ENCODE assay signal across 32 cellular contexts in the genomic region with DNA sequence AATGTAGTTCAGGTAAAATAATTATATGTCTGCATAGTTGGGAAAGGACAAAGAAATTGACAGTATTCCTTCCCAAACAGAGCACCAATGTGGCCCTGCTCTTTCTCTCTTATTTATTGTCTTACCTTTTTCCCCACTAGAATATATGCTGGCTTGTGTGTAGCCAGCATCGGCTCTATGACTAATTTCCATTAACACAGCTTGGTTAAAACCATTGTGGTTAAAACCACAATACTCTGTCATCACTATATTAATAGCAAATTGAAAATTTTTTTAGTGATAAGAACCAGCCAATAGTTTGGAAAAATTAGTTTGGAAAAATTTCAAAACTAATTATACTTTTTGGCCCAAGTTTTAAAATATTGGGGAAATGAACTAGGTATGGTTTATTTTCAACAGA.
DNase-seq lines count a peak whose midpoint lies in the region; ATAC-seq and TF ChIP-seq lines count a peak whose summit lies in the region.
"Had no signal": no experiment of that assay in that cellular context is flagged by ENCODE, and none has a peak within 500 bp of the region (broad histone marks: within the 10 kb centered on the region; RNA-seq: fewer than 3 reads in every experiment).

No MANE protein-coding gene starts in this region.

- H3K4me1 ChIP-seq in heart right ventricle: peaks cover 0 to 9% (median 0%) of the 10 kb centered on the region in 9 donors
- H3K4me1 ChIP-seq: esophagus squamous epithelium, prostate gland, thyroid gland had no signal

- no peak for TF ChIP-seq CTCF in heart right ventricle (IDR thresholded peaks at IDR 0.05)

- DNase-seq in activated naive CD8-positive, alpha-beta T cell treated with anti-CD3 and anti-CD28 coated beads, Interleukin-2, amount 50 U/mL, for 24 hours: no peak
- DNase-seq in activated naive CD8-positive, alpha-beta T cell treated with anti-CD3 and anti-CD28 coated beads for 36 hours: no peak
- peak; percentile 18 for DNase-seq in RPMI7951 (ENCODE audit: low read depth)
- DNase-seq in kidney tubule cell (ENCODE audit: low spot score): peak; percentile 39
- DNase-seq in heart right ventricle: no peak
- no peak for DNase-seq in HCEC 1CT
- DNase-seq: activated CD4-positive, alpha-beta T cell treated with anti-CD3 and anti-CD28 coated beads, Interleukin-2, amount 50 U/mL, for 1 hour; activated CD8-positive, alpha-beta memory T cell treated with anti-CD3 and anti-CD28 coated beads, Interleukin-2, amount 10 ng/mL, durations not matched to agents 7 days and 5 days; activated T-cell treated with anti-CD3 and anti-CD28 coated beads, Interleukin-2, amount 50 U/mL, for 48 hours; CD4-positive, alpha-beta memory T cell; cerebellar nuclear complex; esophagus squamous epithelium; foreskin melanocyte; Kasumi-1; MV-4-11; NCI-H146; NCI-H446 treated with DMSO at 0.1 percent for 48 hours; NCI-H774; RPMI8226; stimulated activated CD8-positive, alpha-beta memory T cell treated with anti-CD3 and anti-CD28 coated beads, Interleukin-4, amount 100 ng/mL, for 48 hours; thyroid gland; uterus had no signal

- H3K4me3 ChIP-seq in heart right ventricle: no peak overlapping the region
- H3K4me3 ChIP-seq: esophagus squamous epithelium, prostate gland, SK-N-MC, thyroid gland, uterus had no signal

- peak; percentile 54 for ATAC-seq in activated naive CD8-positive, alpha-beta T cell treated with anti-CD3 and anti-CD28 coated beads, Interleukin-2, amount 50 U/mL, for 24 hours
- peak; percentile 58 for ATAC-seq in HG03103 (IDR thresholded peaks at IDR 0.05; ENCODE audit: low read depth, unreplicated experiment)
- ATAC-seq in heart right ventricle: no peak
- ATAC-seq in HG03108 (IDR thresholded peaks at IDR 0.05; ENCODE audit: unreplicated experiment): no peak
- ATAC-seq: activated CD8-positive, alpha-beta memory T cell treated with anti-CD3 and anti-CD28 coated beads, Interleukin-2, amount 10 ng/mL, durations not matched to agents 7 days and 5 days; HepG2; sciatic nerve; WTC11 had no signal

- peaks cover 9% of the 10 kb centered on the region for H3K4me1 Mint-ChIP-seq in activated naive CD8-positive, alpha-beta T cell treated with anti-CD3 and anti-CD28 coated beads, Interleukin-2, amount 50 U/mL, for 24 hours
- H3K4me1 Mint-ChIP-seq in activated naive CD8-positive, alpha-beta T cell treated with anti-CD3 and anti-CD28 coated beads for 36 hours: peaks cover 2% of the 10 kb centered on the region
- H3K4me1 Mint-ChIP-seq: B cell had no signal

- peaks cover 16% of the 10 kb centered on the region for H3K36me3 Mint-ChIP-seq in activated naive CD8-positive, alpha-beta T cell treated with anti-CD3 and anti-CD28 coated beads, Interleukin-2, amount 50 U/mL, for 24 hours (ENCODE audit: low read depth)
- peaks cover 6% of the 10 kb centered on the region for H3K36me3 Mint-ChIP-seq in activated naive CD8-positive, alpha-beta T cell treated with anti-CD3 and anti-CD28 coated beads for 36 hours

- H3K27me3 ChIP-seq in heart right ventricle: no peaks in the 10 kb centered on the region
- H3K27me3 ChIP-seq: esophagus squamous epithelium, neutrophil, thyroid gland, uterus had no signal

- peaks cover 0 to 65% (median 0%) of the 10 kb centered on the region in 9 donors for H3K36me3 ChIP-seq in heart right ventricle
- H3K36me3 ChIP-seq: prostate gland, thyroid gland, uterus had no signal

- no peak overlapping the region for H3K27ac ChIP-seq in heart right ventricle
- H3K27ac ChIP-seq: esophagus squamous epithelium, neutrophil, prostate gland, SK-N-MC, thyroid gland, uterus had no signal

- WGBS in heart right ventricle, 2 donors: 76 to 88% methylated on average over 1 of the region's 1 CpG

- no peaks in the 10 kb centered on the region for H3K9me3 Mint-ChIP-seq in activated naive CD8-positive, alpha-beta T cell treated with anti-CD3 and anti-CD28 coated beads, Interleukin-2, amount 50 U/mL, for 24 hours
- H3K9me3 Mint-ChIP-seq in activated naive CD8-positive, alpha-beta T cell treated with anti-CD3 and anti-CD28 coated beads for 36 hours: no peaks in the 10 kb centered on the region
- H3K9me3 Mint-ChIP-seq: CD4-positive, alpha-beta memory T cell; mesothelial cell of epicardium; WTC11 had no signal

- H3K4me3 Mint-ChIP-seq in activated naive CD8-positive, alpha-beta T cell treated with anti-CD3 and anti-CD28 coated beads, Interleukin-2, amount 50 U/mL, for 24 hours: no peak overlapping the region
- H3K4me3 Mint-ChIP-seq in activated naive CD8-positive, alpha-beta T cell treated with anti-CD3 and anti-CD28 coated beads for 36 hours: no peak overlapping the region
- H3K4me3 Mint-ChIP-seq: activated CD8-positive, alpha-beta memory T cell treated with anti-CD3 and anti-CD28 coated beads, Interleukin-2, amount 10 ng/mL, durations not matched to agents 7 days and 5 days; B cell; mesothelial cell of epicardium; WTC11 had no signal

- no peaks in the 10 kb centered on the region for H3K27me3 Mint-ChIP-seq in activated naive CD8-positive, alpha-beta T cell treated with anti-CD3 and anti-CD28 coated beads, Interleukin-2, amount 50 U/mL, for 24 hours
- no peaks in the 10 kb centered on the region for H3K27me3 Mint-ChIP-seq in activated naive CD8-positive, alpha-beta T cell treated with anti-CD3 and anti-CD28 coated beads for 36 hours
- H3K27me3 Mint-ChIP-seq: activated CD8-positive, alpha-beta memory T cell treated with anti-CD3 and anti-CD28 coated beads, Interleukin-2, amount 10 ng/mL, durations not matched to agents 7 days and 5 days; B cell; CD4-positive, alpha-beta memory T cell had no signal

- H3K9me3 ChIP-seq in heart right ventricle: no peaks in the 10 kb centered on the region
- H3K9me3 ChIP-seq: esophagus squamous epithelium, neutrophil, prostate gland, thyroid gland, uterus had no signal

- no peak overlapping the region for H3K27ac Mint-ChIP-seq in activated naive CD8-positive, alpha-beta T cell treated with anti-CD3 and anti-CD28 coated beads, Interleukin-2, amount 50 U/mL, for 24 hours
- H3K27ac Mint-ChIP-seq in activated naive CD8-positive, alpha-beta T cell treated with anti-CD3 and anti-CD28 coated beads for 36 hours: no peak overlapping the region
- H3K27ac Mint-ChIP-seq: activated CD8-positive, alpha-beta memory T cell treated with anti-CD3 and anti-CD28 coated beads, Interleukin-2, amount 10 ng/mL, durations not matched to agents 7 days and 5 days; B cell; mesothelial cell of epicardium; WTC11 had no signal

- intact Hi-C loops in heart right ventricle (cut with DNase I): no loop called here

Comparison
In these comparisons a context has a peak if more than half of its experiments do, and no peak if none do; other contexts are left out.
1. ATAC-seq: peak in activated naive CD8-positive, alpha-beta T cell treated with anti-CD3 and anti-CD28 coated beads, Interleukin-2, amount 50 U/mL, for 24 hours (single experiment) and HG03103 (single experiment); none in heart right ventricle (0 of 8) and HG03108 (single experiment).
2. DNase-seq: peak in RPMI7951 (single experiment) and kidney tubule cell (single experiment); none in activated naive CD8-positive, alpha-beta T cell treated with anti-CD3 and anti-CD28 coated beads, Interleukin-2, amount 50 U/mL, for 24 hours (single experiment), activated naive CD8-positive, alpha-beta T cell treated with anti-CD3 and anti-CD28 coated beads for 36 hours (single experiment), heart right ventricle (0 of 2) and HCEC 1CT (single experiment).